In genomic region chr3:8529197-8529637, GRCh38 we compare ENCODE assay signal across 1 cellular context.
TF ChIP-seq lines count a peak whose summit lies in the region.

No MANE protein-coding gene starts in this region.

TF ChIP-seq in HepG2, 621 proteins besides CTCF, POLR2A, EP300 and RAD21 (continued from another document and continues in another):
- TF ChIP-seq KLF15 (CRISPR knock-in tag; IDR thresholded peaks at IDR 0.05; ENCODE audit: borderline replicate concordance) = no peak
- no peak for TF ChIP-seq PHB2 (IDR thresholded peaks at IDR 0.05; ENCODE audit: partially characterized antibody)
- TF ChIP-seq NFYB (CRISPR knock-in tag; IDR thresholded peaks at IDR 0.05) = peak; percentile 56
- TF ChIP-seq ZFY (CRISPR knock-in tag; IDR thresholded peaks at IDR 0.05) = peak; percentile 34; the same call in 1 of the 2 replicates
- TF ChIP-seq, protein P1, sequence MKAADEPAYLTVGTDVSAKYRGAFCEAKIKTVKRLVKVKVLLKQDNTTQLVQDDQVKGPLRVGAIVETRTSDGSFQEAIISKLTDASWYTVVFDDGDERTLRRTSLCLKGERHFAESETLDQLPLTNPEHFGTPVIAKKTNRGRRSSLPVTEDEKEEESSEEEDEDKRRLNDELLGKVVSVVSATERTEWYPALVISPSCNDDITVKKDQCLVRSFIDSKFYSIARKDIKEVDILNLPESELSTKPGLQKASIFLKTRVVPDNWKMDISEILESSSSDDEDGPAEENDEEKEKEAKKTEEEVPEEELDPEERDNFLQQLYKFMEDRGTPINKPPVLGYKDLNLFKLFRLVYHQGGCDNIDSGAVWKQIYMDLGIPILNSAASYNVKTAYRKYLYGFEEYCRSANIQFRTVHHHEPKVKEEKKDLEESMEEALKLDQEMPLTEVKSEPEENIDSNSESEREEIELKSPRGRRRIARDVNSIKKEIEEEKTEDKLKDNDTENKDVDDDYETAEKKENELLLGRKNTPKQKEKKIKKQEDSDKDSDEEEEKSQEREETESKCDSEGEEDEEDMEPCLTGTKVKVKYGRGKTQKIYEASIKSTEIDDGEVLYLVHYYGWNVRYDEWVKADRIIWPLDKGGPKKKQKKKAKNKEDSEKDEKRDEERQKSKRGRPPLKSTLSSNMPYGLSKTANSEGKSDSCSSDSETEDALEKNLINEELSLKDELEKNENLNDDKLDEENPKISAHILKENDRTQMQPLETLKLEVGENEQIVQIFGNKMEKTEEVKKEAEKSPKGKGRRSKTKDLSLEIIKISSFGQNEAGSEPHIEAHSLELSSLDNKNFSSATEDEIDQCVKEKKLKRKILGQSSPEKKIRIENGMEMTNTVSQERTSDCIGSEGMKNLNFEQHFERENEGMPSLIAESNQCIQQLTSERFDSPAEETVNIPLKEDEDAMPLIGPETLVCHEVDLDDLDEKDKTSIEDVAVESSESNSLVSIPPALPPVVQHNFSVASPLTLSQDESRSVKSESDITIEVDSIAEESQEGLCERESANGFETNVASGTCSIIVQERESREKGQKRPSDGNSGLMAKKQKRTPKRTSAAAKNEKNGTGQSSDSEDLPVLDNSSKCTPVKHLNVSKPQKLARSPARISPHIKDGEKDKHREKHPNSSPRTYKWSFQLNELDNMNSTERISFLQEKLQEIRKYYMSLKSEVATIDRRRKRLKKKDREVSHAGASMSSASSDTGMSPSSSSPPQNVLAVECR (CRISPR knock-in tag; IDR thresholded peaks at IDR 0.05; ENCODE audit: borderline replicate concordance) = no peak; the same call in 1 of the 2 replicates
- TF ChIP-seq GLI4 (CRISPR knock-in tag; IDR thresholded peaks at IDR 0.05; ENCODE audit: borderline replicate concordance) = no peak
- TF ChIP-seq FOXP4 (CRISPR knock-in tag; IDR thresholded peaks at IDR 0.05) = 0 out of 2 replicates have a peak, but pooled peaks have one; percentile 21
- no peak for TF ChIP-seq ZNF883 (CRISPR knock-in tag; IDR thresholded peaks at IDR 0.05; ENCODE audit: not compliant biosample characterization)
- no peak for TF ChIP-seq ZBTB3 (CRISPR knock-in tag; IDR thresholded peaks at IDR 0.05; ENCODE audit: borderline replicate concordance, low read depth)
- 0 out of 2 replicates have a peak, but pooled peaks have one; percentile 19 for TF ChIP-seq ISL2 (CRISPR knock-in tag; IDR thresholded peaks at IDR 0.05)
- TF ChIP-seq PAXIP1 (CRISPR knock-in tag; conservative IDR thresholded peaks at IDR 0.05) = peak; percentile 75
- no peak for TF ChIP-seq GTF2F1 (IDR thresholded peaks at IDR 0.05; ENCODE audit: low read length)
- no peak for TF ChIP-seq KLF11 (CRISPR knock-in tag; IDR thresholded peaks at IDR 0.05)
- peak; percentile 38; the same call in 1 of the 2 replicates for TF ChIP-seq POGZ (CRISPR knock-in tag; IDR thresholded peaks at IDR 0.05)
- TF ChIP-seq, protein P2, sequence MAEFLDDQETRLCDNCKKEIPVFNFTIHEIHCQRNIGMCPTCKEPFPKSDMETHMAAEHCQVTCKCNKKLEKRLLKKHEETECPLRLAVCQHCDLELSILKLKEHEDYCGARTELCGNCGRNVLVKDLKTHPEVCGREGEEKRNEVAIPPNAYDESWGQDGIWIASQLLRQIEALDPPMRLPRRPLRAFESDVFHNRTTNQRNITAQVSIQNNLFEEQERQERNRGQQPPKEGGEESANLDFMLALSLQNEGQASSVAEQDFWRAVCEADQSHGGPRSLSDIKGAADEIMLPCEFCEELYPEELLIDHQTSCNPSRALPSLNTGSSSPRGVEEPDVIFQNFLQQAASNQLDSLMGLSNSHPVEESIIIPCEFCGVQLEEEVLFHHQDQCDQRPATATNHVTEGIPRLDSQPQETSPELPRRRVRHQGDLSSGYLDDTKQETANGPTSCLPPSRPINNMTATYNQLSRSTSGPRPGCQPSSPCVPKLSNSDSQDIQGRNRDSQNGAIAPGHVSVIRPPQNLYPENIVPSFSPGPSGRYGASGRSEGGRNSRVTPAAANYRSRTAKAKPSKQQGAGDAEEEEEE (CRISPR knock-in tag; IDR thresholded peaks at IDR 0.05; ENCODE audit: borderline replicate concordance) = no peak
- TF ChIP-seq REPIN1 (CRISPR knock-in tag; IDR thresholded peaks at IDR 0.05; ENCODE audit: borderline replicate concordance, low read depth) = no peak
- TF ChIP-seq CSRNP1 (CRISPR knock-in tag; IDR thresholded peaks at IDR 0.05) = no peak
- TF ChIP-seq, protein P3, sequence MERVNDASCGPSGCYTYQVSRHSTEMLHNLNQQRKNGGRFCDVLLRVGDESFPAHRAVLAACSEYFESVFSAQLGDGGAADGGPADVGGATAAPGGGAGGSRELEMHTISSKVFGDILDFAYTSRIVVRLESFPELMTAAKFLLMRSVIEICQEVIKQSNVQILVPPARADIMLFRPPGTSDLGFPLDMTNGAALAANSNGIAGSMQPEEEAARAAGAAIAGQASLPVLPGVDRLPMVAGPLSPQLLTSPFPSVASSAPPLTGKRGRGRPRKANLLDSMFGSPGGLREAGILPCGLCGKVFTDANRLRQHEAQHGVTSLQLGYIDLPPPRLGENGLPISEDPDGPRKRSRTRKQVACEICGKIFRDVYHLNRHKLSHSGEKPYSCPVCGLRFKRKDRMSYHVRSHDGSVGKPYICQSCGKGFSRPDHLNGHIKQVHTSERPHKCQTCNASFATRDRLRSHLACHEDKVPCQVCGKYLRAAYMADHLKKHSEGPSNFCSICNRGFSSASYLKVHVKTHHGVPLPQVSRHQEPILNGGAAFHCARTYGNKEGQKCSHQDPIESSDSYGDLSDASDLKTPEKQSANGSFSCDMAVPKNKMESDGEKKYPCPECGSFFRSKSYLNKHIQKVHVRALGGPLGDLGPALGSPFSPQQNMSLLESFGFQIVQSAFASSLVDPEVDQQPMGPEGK (CRISPR knock-in tag; IDR thresholded peaks at IDR 0.05) = no peak
- TF ChIP-seq ZNF780A (CRISPR knock-in tag; IDR thresholded peaks at IDR 0.05) = no peak
- TF ChIP-seq, protein P4, sequence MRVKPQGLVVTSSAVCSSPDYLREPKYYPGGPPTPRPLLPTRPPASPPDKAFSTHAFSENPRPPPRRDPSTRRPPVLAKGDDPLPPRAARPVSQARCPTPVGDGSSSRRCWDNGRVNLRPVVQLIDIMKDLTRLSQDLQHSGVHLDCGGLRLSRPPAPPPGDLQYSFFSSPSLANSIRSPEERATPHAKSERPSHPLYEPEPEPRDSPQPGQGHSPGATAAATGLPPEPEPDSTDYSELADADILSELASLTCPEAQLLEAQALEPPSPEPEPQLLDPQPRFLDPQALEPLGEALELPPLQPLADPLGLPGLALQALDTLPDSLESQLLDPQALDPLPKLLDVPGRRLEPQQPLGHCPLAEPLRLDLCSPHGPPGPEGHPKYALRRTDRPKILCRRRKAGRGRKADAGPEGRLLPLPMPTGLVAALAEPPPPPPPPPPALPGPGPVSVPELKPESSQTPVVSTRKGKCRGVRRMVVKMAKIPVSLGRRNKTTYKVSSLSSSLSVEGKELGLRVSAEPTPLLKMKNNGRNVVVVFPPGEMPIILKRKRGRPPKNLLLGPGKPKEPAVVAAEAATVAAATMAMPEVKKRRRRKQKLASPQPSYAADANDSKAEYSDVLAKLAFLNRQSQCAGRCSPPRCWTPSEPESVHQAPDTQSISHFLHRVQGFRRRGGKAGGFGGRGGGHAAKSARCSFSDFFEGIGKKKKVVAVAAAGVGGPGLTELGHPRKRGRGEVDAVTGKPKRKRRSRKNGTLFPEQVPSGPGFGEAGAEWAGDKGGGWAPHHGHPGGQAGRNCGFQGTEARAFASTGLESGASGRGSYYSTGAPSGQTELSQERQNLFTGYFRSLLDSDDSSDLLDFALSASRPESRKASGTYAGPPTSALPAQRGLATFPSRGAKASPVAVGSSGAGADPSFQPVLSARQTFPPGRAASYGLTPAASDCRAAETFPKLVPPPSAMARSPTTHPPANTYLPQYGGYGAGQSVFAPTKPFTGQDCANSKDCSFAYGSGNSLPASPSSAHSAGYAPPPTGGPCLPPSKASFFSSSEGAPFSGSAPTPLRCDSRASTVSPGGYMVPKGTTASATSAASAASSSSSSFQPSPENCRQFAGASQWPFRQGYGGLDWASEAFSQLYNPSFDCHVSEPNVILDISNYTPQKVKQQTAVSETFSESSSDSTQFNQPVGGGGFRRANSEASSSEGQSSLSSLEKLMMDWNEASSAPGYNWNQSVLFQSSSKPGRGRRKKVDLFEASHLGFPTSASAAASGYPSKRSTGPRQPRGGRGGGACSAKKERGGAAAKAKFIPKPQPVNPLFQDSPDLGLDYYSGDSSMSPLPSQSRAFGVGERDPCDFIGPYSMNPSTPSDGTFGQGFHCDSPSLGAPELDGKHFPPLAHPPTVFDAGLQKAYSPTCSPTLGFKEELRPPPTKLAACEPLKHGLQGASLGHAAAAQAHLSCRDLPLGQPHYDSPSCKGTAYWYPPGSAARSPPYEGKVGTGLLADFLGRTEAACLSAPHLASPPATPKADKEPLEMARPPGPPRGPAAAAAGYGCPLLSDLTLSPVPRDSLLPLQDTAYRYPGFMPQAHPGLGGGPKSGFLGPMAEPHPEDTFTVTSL (CRISPR knock-in tag; IDR thresholded peaks at IDR 0.05; ENCODE audit: borderline replicate concordance) = peak; percentile 68; the same call in 1 of the 2 replicates
- TF ChIP-seq, protein P5, sequence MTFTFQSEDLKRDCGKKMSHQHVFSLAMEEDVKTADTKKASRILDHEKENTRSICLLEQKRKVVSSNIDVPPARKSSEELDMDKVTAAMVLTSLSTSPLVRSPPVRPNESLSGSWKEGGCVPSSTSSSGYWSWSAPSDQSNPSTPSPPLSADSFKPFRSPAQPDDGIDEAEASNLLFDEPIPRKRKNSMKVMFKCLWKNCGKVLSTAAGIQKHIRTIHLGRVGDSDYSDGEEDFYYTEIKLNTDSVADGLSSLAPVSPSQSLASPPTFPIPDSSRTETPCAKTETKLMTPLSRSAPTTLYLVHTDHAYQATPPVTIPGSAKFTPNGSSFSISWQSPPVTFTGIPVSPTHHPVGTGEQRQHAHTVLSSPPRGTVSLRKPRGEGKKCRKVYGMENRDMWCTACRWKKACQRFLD (CRISPR knock-in tag; IDR thresholded peaks at IDR 0.05; ENCODE audit: borderline replicate concordance) = no peak
- no peak for TF ChIP-seq PLSCR1 (CRISPR knock-in tag; IDR thresholded peaks at IDR 0.05; ENCODE audit: borderline replicate concordance)
